8 cellular contexts compared by ENCODE assay signal in genomic region chr2:64228126-64228678, GRCh38.
A peak's percentile ranks its signal among the peaks of the same experiment; 100 is the strongest.
DNase-seq lines count a peak whose midpoint lies in the region; ATAC-seq, FAIRE-seq and TF ChIP-seq lines count a peak whose summit lies in the region.

No MANE protein-coding gene starts in this region.

- CTCF ChIA-PET in T-cell (lab: Charles Lee): interaction anchor here (0.6 to 1.4 kb wide), 7 partner anchors 12 to 355 kb away, joined by 3 to 8 read pairs (median 3); no protein-coding TSS in a partner anchor

- H3K4me3 Mint-ChIP-seq in T-cell: peak overlapping the region; percentile 88 to 93 (median 91)

- POLR2A ChIA-PET in T-cell (lab: Charles Lee): interaction anchor here (0.5 to 1.0 kb wide), 4 partner anchors 13 to 127 kb away, joined by 3 to 5 read pairs (median 4); no protein-coding TSS in a partner anchor

- H3K27ac Mint-ChIP-seq in T-cell: peak overlapping the region; percentile 92 to 95

- peaks cover 26 to 34% (median 29%) of the 10 kb centered on the region in 3 donors for H3K4me1 Mint-ChIP-seq in T-cell

- ATAC-seq in HG02623 (IDR thresholded peaks at IDR 0.05; ENCODE audit: unreplicated experiment): peak; percentile 86
- ATAC-seq in T-cell (replicated peaks in 1 of 4): peak; percentile 93 to 98 (median 96)

- FAIRE-seq in GM12891 (lab: Jason Lieb, UNC): peak; percentile 99

- no peaks in the 10 kb centered on the region for H3K36me3 Mint-ChIP-seq in T-cell

- DNase-seq in GM12891 (ENCODE audit: insufficient read length, low spot score) (peak; percentile 43), NCI-H1092 treated with DMSO at 0.1 percent for 48 hours (lab: John Stamatoyannopoulos, UW) (peak; percentile 71), T-cell (peak; percentile 25 to 68 (median 44)), astrocyte of the hippocampus (ENCODE audit: low read depth, low spot score) (peak; percentile 85), hippocampal formation (lab: John Stamatoyannopoulos, UW) (peak; percentile 90 to 91), putamen (ENCODE audit: low spot score) (peak; percentile 96), NCI-H226 (no peak)

- H3K9me3 Mint-ChIP-seq in T-cell: no peaks in the 10 kb centered on the region

- H3K27me3 Mint-ChIP-seq in T-cell: peaks cover 0 to 4% of the 10 kb centered on the region in 2 donors

- TF ChIP-seq POLR2A in GM12891 (IDR thresholded peaks at IDR 0.05; ENCODE audit: low read depth, low read length): peak; percentile 45; the same call in 1 of the 2 replicates

TF ChIP-seq in GM12891, 5 proteins besides CTCF, POLR2A, EP300 and RAD21:
- peak; percentile 31; the same call in 1 of the 2 replicates for TF ChIP-seq SPI1 (IDR thresholded peaks at IDR 0.05; ENCODE audit: low read depth, low read length)
- no peak for TF ChIP-seq TAF1 (IDR thresholded peaks at IDR 0.05; ENCODE audit: low read depth, low read length)
- TF ChIP-seq POLR2AphosphoS5 (IDR thresholded peaks at IDR 0.05; ENCODE audit: low read depth, low read length): peak; percentile 31; the same call in 1 of the 2 replicates
- no peak for TF ChIP-seq PAX5 (IDR thresholded peaks at IDR 0.05; ENCODE audit: insufficient read depth, low read length, severe bottlenecking)
- peak; percentile 100 for TF ChIP-seq POU2F2 (IDR thresholded peaks at IDR 0.05; ENCODE audit: low read depth, low read length)
